ENCODE assay signal across 14 cellular contexts in the genomic region with DNA sequence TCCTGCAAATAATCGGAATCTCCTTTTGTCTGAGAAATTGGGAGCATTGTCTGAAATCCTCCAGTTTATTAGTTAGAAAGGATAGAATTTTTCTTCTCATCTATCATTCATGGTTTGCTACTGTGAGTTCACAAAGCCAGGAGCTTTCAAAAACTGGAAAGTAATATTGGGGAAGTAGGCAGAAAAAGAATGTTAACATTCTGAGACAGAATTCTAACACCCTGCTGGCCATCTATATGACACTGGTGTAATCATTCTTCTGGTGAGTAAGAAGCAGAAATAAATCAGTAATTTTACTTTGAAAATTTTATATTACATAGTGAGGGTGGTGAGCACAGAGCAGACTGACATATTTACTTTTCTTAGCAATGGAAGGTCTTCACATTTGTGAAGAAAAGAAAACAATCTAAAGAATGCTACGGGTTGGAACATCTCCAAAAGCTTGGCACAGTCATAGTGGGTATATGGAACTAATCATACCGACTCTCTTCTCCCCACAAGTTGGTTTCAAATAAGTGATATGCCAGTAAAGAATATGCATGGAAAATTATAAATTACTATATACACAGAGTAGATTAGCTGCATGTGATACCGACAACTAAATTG.
DNase-seq lines count a peak whose midpoint lies in the region; ATAC-seq and TF ChIP-seq lines count a peak whose summit lies in the region.
"Had no signal": no experiment of that assay in that cellular context is flagged by ENCODE, and none has a peak within 500 bp of the region (broad histone marks: within the 10 kb centered on the region; RNA-seq: fewer than 3 reads in every experiment).

No MANE protein-coding gene starts in this region.

- no peak for ATAC-seq in GM18498 (IDR thresholded peaks at IDR 0.05; ENCODE audit: unreplicated experiment)
- no peak for ATAC-seq in GM21390 (IDR thresholded peaks at IDR 0.05; ENCODE audit: unreplicated experiment)
- ATAC-seq: activated CD4-positive, alpha-beta T cell treated with anti-CD3 and anti-CD28 coated beads for 36 hours had no signal

- H3K4me3 ChIP-seq in AG10803 (ENCODE audit: low read length) = no peak overlapping the region
- no peak overlapping the region for H3K4me3 ChIP-seq in astrocyte of the cerebellum (ENCODE audit: low read depth, low read length)
- H3K4me3 ChIP-seq: right lobe of liver had no signal

- TF ChIP-seq CTCF in AG10803 (conservative IDR thresholded peaks at IDR 0.05; ENCODE audit: low read length) (no peak), astrocyte of the cerebellum (IDR thresholded peaks at IDR 0.05; ENCODE audit: low read depth, low read length, missing control alignments) (no peak)

- in situ Hi-C loops in astrocyte of the cerebellum (cut with HindIII; ENCODE audit: low sequenced_read_pairs) = no loop called here

- peak; percentile 55 for DNase-seq in AG10803 (ENCODE audit: low read depth)
- peak; percentile 64 for DNase-seq in LHCN-M2 (ENCODE audit: low read depth)
- peak; percentile 12 for DNase-seq in astrocyte of the cerebellum (ENCODE audit: low read depth)
- DNase-seq in fibroblast of the conjunctiva (ENCODE audit: low read depth) = peak; percentile 10
- DNase-seq in T1000 (lab: John Stamatoyannopoulos, UW) = no peak
- DNase-seq in activated naive CD4-positive, alpha-beta T cell treated with anti-CD3 and anti-CD28 coated beads, Interleukin-2, amount 50 U/mL, for 16 hours = no peak
- DNase-seq: activated CD4-positive, alpha-beta T cell treated with anti-CD3 and anti-CD28 coated beads for 36 hours; kidney glomerular epithelial cell; NCI-H1092; NCI-H524; nucleus accumbens had no signal

Comparison
In these comparisons a context has a peak if more than half of its experiments do, and no peak if none do; other contexts are left out.
1. DNase-seq: peak in AG10803 (single experiment), LHCN-M2 (single experiment), astrocyte of the cerebellum (single experiment) and fibroblast of the conjunctiva (single experiment); none in T1000 (single experiment) and activated naive CD4-positive, alpha-beta T cell treated with anti-CD3 and anti-CD28 coated beads, Interleukin-2, amount 50 U/mL, for 16 hours (single experiment).